In the genomic region with DNA sequence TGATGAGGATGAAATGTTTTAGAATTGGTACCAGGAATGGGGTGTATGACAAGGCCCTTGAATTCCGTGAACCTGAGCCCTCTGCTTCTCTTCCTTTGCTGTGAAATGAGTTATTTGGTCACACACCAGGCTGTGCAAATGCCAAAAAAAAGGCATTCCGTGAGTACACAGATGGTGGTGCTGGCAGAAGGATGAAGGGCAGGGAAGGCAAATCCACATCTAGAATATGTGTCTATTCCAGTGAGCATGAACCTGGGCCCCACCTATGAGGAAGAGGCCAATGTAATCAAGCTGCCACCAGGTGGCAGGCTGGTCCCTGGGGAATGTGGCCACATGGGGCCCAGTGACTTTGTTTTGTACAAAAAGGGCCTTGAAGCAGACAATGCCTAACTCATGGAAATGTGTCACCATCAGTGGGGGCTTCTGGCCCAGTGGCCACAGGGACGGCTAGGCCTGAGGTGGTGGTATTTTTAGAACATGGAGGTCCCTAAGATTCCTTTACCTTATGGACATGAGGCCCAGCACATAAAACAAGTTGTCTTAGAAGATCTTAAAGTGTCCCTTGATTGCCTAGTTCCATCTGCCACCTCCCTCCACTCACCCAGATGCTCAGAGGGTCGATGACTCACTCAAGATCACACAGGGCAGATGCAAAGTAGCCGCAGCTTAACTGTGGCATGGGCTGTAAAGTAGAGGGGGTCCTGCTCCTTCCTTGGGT, we compare ENCODE assay signal across 8 cellular contexts. TPM values are rescaled to one million over a fixed set of nuclear protein-coding genes. Genes with fewer than 3 reads are reported as not detected.
A peak's percentile ranks its signal among the peaks of the same experiment; 100 is the strongest.
DNase-seq lines count a peak whose midpoint lies in the region; ATAC-seq and TF ChIP-seq lines count a peak whose summit lies in the region.

No MANE protein-coding gene starts in this region.

- POLR2A ChIA-PET in naive thymus-derived CD8-positive, alpha-beta T cell (lab: Charles Lee), result interaction anchor here (2.4 to 14.3 kb wide), 3 partner anchors 33 to 103 kb away, joined by 20 to 198 read pairs (median 43); partner anchors contain the start of genes CASTOR1 and MTFP1

- no peaks in the 10 kb centered on the region for H3K9me3 Mint-ChIP-seq in endothelial cell (ENCODE audit: unreplicated experiment)
- no peaks in the 10 kb centered on the region for H3K9me3 Mint-ChIP-seq in naive thymus-derived CD8-positive, alpha-beta T cell

- no peaks in the 10 kb centered on the region for H3K9me2 ChIP-seq in GM23248 (ENCODE audit: insufficient read depth)

- peak; percentile 88 for DNase-seq in Ammon's horn (ENCODE audit: low spot score)
- peak; percentile 78 for DNase-seq in GM23248
- DNase-seq in NOMO-1 (lab: John Stamatoyannopoulos, UW; ENCODE audit: unreplicated experiment in 2 of 2), result peak; percentile 53 to 68
- DNase-seq in activated CD8-positive, alpha-beta memory T cell treated with anti-CD3 and anti-CD28 coated beads for 48 hours (ENCODE audit: low read depth in 2 of 3, low spot score in 2 of 3), result peak; percentile 49 to 54 (median 52)
- DNase-seq in endothelial cell (ENCODE audit: low spot score), result peak; percentile 51
- DNase-seq in naive thymus-derived CD8-positive, alpha-beta T cell, result peak; percentile 68 to 89 (median 78)
- DNase-seq in stimulated activated naive CD4-positive, alpha-beta T cell treated with Interleukin-2 at 50 U/mL for 16 hours (lab: John Stamatoyannopoulos, UW), result peak; percentile 58

- H3K36me3 ChIP-seq in GM23248 (ENCODE audit: low read depth), result no peaks in the 10 kb centered on the region

- no peak overlapping the region for H3K27ac Mint-ChIP-seq in endothelial cell (ENCODE audit: unreplicated experiment)
- H3K27ac Mint-ChIP-seq in naive thymus-derived CD8-positive, alpha-beta T cell, result peak overlapping the region; percentile 82 to 99 (median 96)

- no peaks in the 10 kb centered on the region for H4K20me1 ChIP-seq in GM23248 (ENCODE audit: insufficient read depth)

- peak; percentile 64 for TF ChIP-seq CTCF in endothelial cell (IDR thresholded peaks at IDR 0.05; ENCODE audit: unreplicated experiment)

- peak; percentile 71 to 79 for ATAC-seq in naive thymus-derived CD8-positive, alpha-beta T cell
- ATAC-seq in GM19328 (IDR thresholded peaks at IDR 0.05; ENCODE audit: unreplicated experiment), result no peak

- peaks cover 8% of the 10 kb centered on the region for H3K27me3 Mint-ChIP-seq in endothelial cell (ENCODE audit: unreplicated experiment)
- no peaks in the 10 kb centered on the region for H3K27me3 Mint-ChIP-seq in naive thymus-derived CD8-positive, alpha-beta T cell

- no peaks in the 10 kb centered on the region for H3K27me3 ChIP-seq in GM23248 (replicated peaks; ENCODE audit: insufficient read depth)

- H3F3A ChIP-seq in GM23248 (ENCODE audit: insufficient read depth), result no peaks in the 10 kb centered on the region

- 63 to 71% methylated on average over 5 of the region's 5 CpGs for WGBS in GM23248 (ENCODE audit: low coverage in 1 of 2, low lambda C conversion rate in 2 of 2, missing lambda C conversion rate in 2 of 2), 2 experiments

- H3K4me3 ChIP-seq in GM23248, result no peak overlapping the region

- in situ Hi-C loops in GM23248 (cut with MboI), result loop anchor here (10.0 kb wide), 1 partner anchor 286 kb away; no protein-coding TSS in a partner anchor

- H3K4me1 Mint-ChIP-seq in endothelial cell (ENCODE audit: unreplicated experiment), result peaks cover 11% of the 10 kb centered on the region
- peaks cover 24 to 54% (median 46%) of the 10 kb centered on the region in 4 donors for H3K4me1 Mint-ChIP-seq in naive thymus-derived CD8-positive, alpha-beta T cell

- H3K4me3 Mint-ChIP-seq in endothelial cell (ENCODE audit: unreplicated experiment), result no peak overlapping the region
- H3K4me3 Mint-ChIP-seq in naive thymus-derived CD8-positive, alpha-beta T cell, result peak overlapping the region in 7 of 10 donors; percentile 0 to 57 (median 34)

- peaks cover 3% of the 10 kb centered on the region; the same call in 1 of the 2 replicates for H3K79me2 ChIP-seq in GM23248 (ENCODE audit: insufficient read depth)

- H3K27ac ChIP-seq in GM23248, result no peak overlapping the region

- no peaks in the 10 kb centered on the region for H3K9me3 ChIP-seq in GM23248 (ENCODE audit: low read depth)

- peaks cover 14% of the 10 kb centered on the region for H3K4me1 ChIP-seq in GM23248 (ENCODE audit: insufficient read depth)

- H3K36me3 Mint-ChIP-seq in endothelial cell (ENCODE audit: low read depth, unreplicated experiment), result no peaks in the 10 kb centered on the region
- H3K36me3 Mint-ChIP-seq in naive thymus-derived CD8-positive, alpha-beta T cell, result no peaks in the 10 kb centered on the region

- no peak overlapping the region for H3K4me2 ChIP-seq in GM23248 (ENCODE audit: unreplicated experiment)

- 0 out of 2 replicates have a peak overlapping the region, but pooled peaks have one; percentile 20 for H2AFZ ChIP-seq in GM23248

- 0 out of 2 replicates have a peak overlapping the region, but pooled peaks have one; percentile 34 for H3K9ac ChIP-seq in GM23248

RNA-seq across cellular contexts. Expression of gene RNF215, which starts 3.9 kb away (rescaled TPM):
- 29.9 and 45.1 TPM in 2 replicates for total RNA-seq in GM23248 (2014; rRNA removed; shearing (Covaris generic))
- 2.7 and 2.9 TPM in 2 replicates for polyA plus RNA-seq in GM23248 (2016; fragmentation: Nextera tagmentation; extraction: Ambion mirVana)
- total RNA-seq in endothelial cell (ENCODE audit: unreplicated experiment), result 39.1 TPM
- 1 to 10 TPM; 5.6 to 6.2 TPM for total RNA-seq in naive thymus-derived CD8-positive, alpha-beta T cell
- polyA plus RNA-seq in naive thymus-derived CD8-positive, alpha-beta T cell, result under 1 TPM; 0.14 to 0.44 (median 0.39) TPM

RNA-seq across cellular contexts. Expression of gene SEC14L2, which starts 5.7 kb away (rescaled TPM):
- 41.9 and 54.6 TPM in 2 replicates for total RNA-seq in GM23248 (2014; rRNA removed; shearing (Covaris generic))
- polyA plus RNA-seq in GM23248 (2016; fragmentation: Nextera tagmentation; extraction: Ambion mirVana), result 23.3 and 26.6 TPM in 2 replicates
- 3.9 TPM for total RNA-seq in endothelial cell (ENCODE audit: unreplicated experiment)
- 10 to 100 TPM; 17.8 to 19.9 TPM for total RNA-seq in naive thymus-derived CD8-positive, alpha-beta T cell
- polyA plus RNA-seq in naive thymus-derived CD8-positive, alpha-beta T cell, result 10 to 100 TPM; 16.8 to 25.9 (median 22.5) TPM

RNA-seq across cellular contexts. Expression of gene CCDC157, which starts 34.3 kb away (rescaled TPM):
- 5.0 and 9.2 TPM in 2 replicates for total RNA-seq in GM23248 (2014; rRNA removed; shearing (Covaris generic))
- polyA plus RNA-seq in GM23248 (2016; fragmentation: Nextera tagmentation; extraction: Ambion mirVana), result 2.5 and 2.7 TPM in 2 replicates
- 3.3 TPM for total RNA-seq in endothelial cell (ENCODE audit: unreplicated experiment)
- 1 to 10 TPM; 2.8 to 4.1 TPM for total RNA-seq in naive thymus-derived CD8-positive, alpha-beta T cell
- 1 to 10 TPM in 2 of 3 donors, under 1 TPM in 1; 0.66 to 2.5 (median 1.1) TPM for polyA plus RNA-seq in naive thymus-derived CD8-positive, alpha-beta T cell

RNA-seq across cellular contexts. Expression of gene MTFP1, which starts 34.4 kb away (rescaled TPM):
- 6.6 and 18.3 TPM in 2 replicates for total RNA-seq in GM23248 (2014; rRNA removed; shearing (Covaris generic))
- 8.1 and 8.5 TPM in 2 replicates for polyA plus RNA-seq in GM23248 (2016; fragmentation: Nextera tagmentation; extraction: Ambion mirVana)
- 30.2 TPM for total RNA-seq in endothelial cell (ENCODE audit: unreplicated experiment)
- 10 to 100 TPM; 15.8 to 18.0 TPM for total RNA-seq in naive thymus-derived CD8-positive, alpha-beta T cell
- 10 to 100 TPM; 42.3 to 53.5 (median 50.0) TPM for polyA plus RNA-seq in naive thymus-derived CD8-positive, alpha-beta T cell

RNA-seq across cellular contexts. Expression of gene SF3A1, which starts 34.4 kb away (rescaled TPM):
- 9.1 and 12.9 TPM in 2 replicates for total RNA-seq in GM23248 (2014; rRNA removed; shearing (Covaris generic))
- 75.0 and 88.3 TPM in 2 replicates for polyA plus RNA-seq in GM23248 (2016; fragmentation: Nextera tagmentation; extraction: Ambion mirVana)
- total RNA-seq in endothelial cell (ENCODE audit: unreplicated experiment), result 139 TPM
- 100 to 1,000 TPM; 313 to 314 TPM for total RNA-seq in naive thymus-derived CD8-positive, alpha-beta T cell
- 100 to 1,000 TPM in 1 of 3 donors, 10 to 100 TPM in 2; 66.5 to 119 (median 99.8) TPM for polyA plus RNA-seq in naive thymus-derived CD8-positive, alpha-beta T cell
